In the genomic region with DNA sequence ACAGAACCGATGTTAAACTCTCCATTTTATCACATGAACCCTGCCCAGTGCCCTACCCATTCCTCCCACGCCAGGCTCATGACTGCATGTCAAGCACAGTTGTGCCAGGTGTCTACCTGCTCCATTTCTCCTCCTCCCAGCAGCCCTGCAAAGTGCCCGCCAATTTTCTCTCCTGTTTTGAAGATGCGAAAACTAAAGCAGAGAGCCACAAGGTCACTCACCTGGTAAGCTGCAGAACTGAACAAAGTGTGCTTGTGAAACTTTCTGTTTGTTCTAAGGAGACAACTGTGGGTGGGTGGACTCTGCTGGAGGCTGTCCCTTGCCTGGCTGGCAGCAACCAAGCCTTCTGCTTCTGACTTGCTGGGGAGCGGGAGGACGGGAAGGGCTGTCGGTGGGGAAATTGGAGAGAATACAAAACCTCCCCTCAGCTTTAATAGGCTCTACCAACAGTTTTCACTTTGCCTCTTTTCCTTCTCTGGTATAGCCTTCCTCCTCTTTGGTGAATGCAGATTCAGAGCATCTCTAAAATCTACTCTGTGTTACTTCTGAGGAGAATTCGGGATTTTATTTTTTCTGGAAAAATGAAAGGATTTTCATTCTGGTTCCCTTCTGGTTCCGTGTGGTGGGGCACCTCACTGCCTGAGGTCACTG, we compare ENCODE assay signal across 1 cellular context.
TF ChIP-seq lines count a peak whose summit lies in the region.

No MANE protein-coding gene starts in this region.

TF ChIP-seq in GM23338, 12 proteins besides CTCF, POLR2A, EP300 and RAD21 (continued from another document):
- TF ChIP-seq NANOG (IDR thresholded peaks at IDR 0.05; ENCODE audit: borderline replicate concordance) (no peak), CREB1 (CRISPR knock-in tag; IDR thresholded peaks at IDR 0.05; ENCODE audit: low read depth) (no peak), STAT1 (IDR thresholded peaks at IDR 0.05; ENCODE audit: unreplicated experiment) (no peak), JUNB (IDR thresholded peaks at IDR 0.05; ENCODE audit: unreplicated experiment) (no peak), ZNF331 (CRISPR knock-in tag; IDR thresholded peaks at IDR 0.05; ENCODE audit: low read depth) (no peak)
- TF ChIP-seq, protein P1, sequence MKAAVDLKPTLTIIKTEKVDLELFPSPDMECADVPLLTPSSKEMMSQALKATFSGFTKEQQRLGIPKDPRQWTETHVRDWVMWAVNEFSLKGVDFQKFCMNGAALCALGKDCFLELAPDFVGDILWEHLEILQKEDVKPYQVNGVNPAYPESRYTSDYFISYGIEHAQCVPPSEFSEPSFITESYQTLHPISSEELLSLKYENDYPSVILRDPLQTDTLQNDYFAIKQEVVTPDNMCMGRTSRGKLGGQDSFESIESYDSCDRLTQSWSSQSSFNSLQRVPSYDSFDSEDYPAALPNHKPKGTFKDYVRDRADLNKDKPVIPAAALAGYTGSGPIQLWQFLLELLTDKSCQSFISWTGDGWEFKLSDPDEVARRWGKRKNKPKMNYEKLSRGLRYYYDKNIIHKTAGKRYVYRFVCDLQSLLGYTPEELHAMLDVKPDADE (IDR thresholded peaks at IDR 0.05) = no peak
- TF ChIP-seq, protein P2, sequence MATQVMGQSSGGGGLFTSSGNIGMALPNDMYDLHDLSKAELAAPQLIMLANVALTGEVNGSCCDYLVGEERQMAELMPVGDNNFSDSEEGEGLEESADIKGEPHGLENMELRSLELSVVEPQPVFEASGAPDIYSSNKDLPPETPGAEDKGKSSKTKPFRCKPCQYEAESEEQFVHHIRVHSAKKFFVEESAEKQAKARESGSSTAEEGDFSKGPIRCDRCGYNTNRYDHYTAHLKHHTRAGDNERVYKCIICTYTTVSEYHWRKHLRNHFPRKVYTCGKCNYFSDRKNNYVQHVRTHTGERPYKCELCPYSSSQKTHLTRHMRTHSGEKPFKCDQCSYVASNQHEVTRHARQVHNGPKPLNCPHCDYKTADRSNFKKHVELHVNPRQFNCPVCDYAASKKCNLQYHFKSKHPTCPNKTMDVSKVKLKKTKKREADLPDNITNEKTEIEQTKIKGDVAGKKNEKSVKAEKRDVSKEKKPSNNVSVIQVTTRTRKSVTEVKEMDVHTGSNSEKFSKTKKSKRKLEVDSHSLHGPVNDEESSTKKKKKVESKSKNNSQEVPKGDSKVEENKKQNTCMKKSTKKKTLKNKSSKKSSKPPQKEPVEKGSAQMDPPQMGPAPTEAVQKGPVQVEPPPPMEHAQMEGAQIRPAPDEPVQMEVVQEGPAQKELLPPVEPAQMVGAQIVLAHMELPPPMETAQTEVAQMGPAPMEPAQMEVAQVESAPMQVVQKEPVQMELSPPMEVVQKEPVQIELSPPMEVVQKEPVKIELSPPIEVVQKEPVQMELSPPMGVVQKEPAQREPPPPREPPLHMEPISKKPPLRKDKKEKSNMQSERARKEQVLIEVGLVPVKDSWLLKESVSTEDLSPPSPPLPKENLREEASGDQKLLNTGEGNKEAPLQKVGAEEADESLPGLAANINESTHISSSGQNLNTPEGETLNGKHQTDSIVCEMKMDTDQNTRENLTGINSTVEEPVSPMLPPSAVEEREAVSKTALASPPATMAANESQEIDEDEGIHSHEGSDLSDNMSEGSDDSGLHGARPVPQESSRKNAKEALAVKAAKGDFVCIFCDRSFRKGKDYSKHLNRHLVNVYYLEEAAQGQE (IDR thresholded peaks at IDR 0.05; ENCODE audit: unreplicated experiment) = no peak
